16 cellular contexts compared by ENCODE assay signal in genomic region chr2:134220525-134220924, GRCh38. TPM values are rescaled to one million over a fixed set of nuclear protein-coding genes. Genes with fewer than 3 reads are reported as not detected.
DNase-seq lines count a peak whose midpoint lies in the region; ATAC-seq lines count a peak whose summit lies in the region.
"Had no signal": no experiment of that assay in that cellular context is flagged by ENCODE, and none has a peak within 500 bp of the region (broad histone marks: within the 10 kb centered on the region; RNA-seq: fewer than 3 reads in every experiment).

No MANE protein-coding gene starts in this region.

- H3K27me3 ChIP-seq in subcutaneous abdominal adipose tissue (ENCODE audit: control insufficient read depth in 5 of 5, insufficient read depth in 4 of 5, low read length in 5 of 5): no peaks in the 10 kb centered on the region

- intact Hi-C loops in Right ventricle myocardium superior (cut with DNase I): no loop called here
- intact Hi-C loops in activated T-helper 1 cell treated with anti-CD3 and anti-CD28 coated beads, Interleukin-12 subunit alpha, Interleukin-12 subunit beta, Interleukin-2, Interleukin-4 antibody, amounts not matched to agents 30 ng/mL and 10 ng/mL and 1 ng/mL, durations not matched to agents 14 hours and 24 hours and 36 hours (cut with micrococcal nuclease): no loop called here

- H3K4me1 Mint-ChIP-seq in activated naive CD4-positive, alpha-beta T cell treated with anti-CD3 and anti-CD28 coated beads, Interleukin-2, amount 50 U/mL, for 24 hours: peaks cover 81% of the 10 kb centered on the region
- H3K4me1 Mint-ChIP-seq in activated naive CD4-positive, alpha-beta T cell treated with anti-CD3 and anti-CD28 coated beads, Interleukin-2, amount 10 ng/mL, durations not matched to agents 7 days and 5 days: peaks cover 49% of the 10 kb centered on the region
- peaks cover 45% of the 10 kb centered on the region for H3K4me1 Mint-ChIP-seq in activated T-helper 1 cell treated with anti-CD3 and anti-CD28 coated beads, Interleukin-12 subunit alpha, Interleukin-12 subunit beta, Interleukin-2, Interleukin-4 antibody, amounts not matched to agents 30 ng/mL and 10 ng/mL and 1 ng/mL, durations not matched to agents 14 hours and 24 hours and 36 hours (ENCODE audit: low read depth)

- peak overlapping the region; percentile 24 for H3K27ac ChIP-seq in subcutaneous abdominal adipose tissue (ENCODE audit: low read depth, low read length)
- H3K27ac ChIP-seq: epithelial cell of prostate had no signal

- DNase-seq in activated naive CD4-positive, alpha-beta T cell treated with anti-CD3 and anti-CD28 coated beads, Interleukin-2, amount 10 ng/mL, durations not matched to agents 7 days and 5 days: no peak
- peak; percentile 38 for DNase-seq in NOMO-1 treated with dmso at 0.1 percent for 144 hours (lab: John Stamatoyannopoulos, UW; ENCODE audit: unreplicated experiment)
- DNase-seq in Right ventricle myocardium superior: no peak
- DNase-seq in NCI-H187 treated with DMSO at 0.1 percent for 48 hours (lab: John Stamatoyannopoulos, UW): no peak
- no peak for DNase-seq in activated T-helper 1 cell treated with anti-CD3 and anti-CD28 coated beads, Interleukin-12 subunit alpha, Interleukin-12 subunit beta, Interleukin-2, Interleukin-4 antibody, amounts not matched to agents 30 ng/mL and 10 ng/mL and 1 ng/mL, durations not matched to agents 14 hours and 24 hours and 36 hours (ENCODE audit: low spot score)
- DNase-seq: activated CD4-positive, alpha-beta T cell treated with anti-CD3 and anti-CD28 coated beads, Interleukin-2, amount 50 U/mL, for 4 hours; head of caudate nucleus; NCI-H187; nucleus accumbens; trophoblast cell had no signal

- H3K4me3 ChIP-seq in subcutaneous abdominal adipose tissue (ENCODE audit: low read depth in 1 of 5, low read length in 5 of 5): no peak overlapping the region

- peak overlapping the region; percentile 20 for H3K4me3 Mint-ChIP-seq in activated naive CD4-positive, alpha-beta T cell treated with anti-CD3 and anti-CD28 coated beads, Interleukin-2, amount 50 U/mL, for 24 hours
- H3K4me3 Mint-ChIP-seq in activated naive CD4-positive, alpha-beta T cell treated with anti-CD3 and anti-CD28 coated beads, Interleukin-2, amount 10 ng/mL, durations not matched to agents 7 days and 5 days: no peak overlapping the region
- H3K4me3 Mint-ChIP-seq in activated T-helper 1 cell treated with anti-CD3 and anti-CD28 coated beads, Interleukin-12 subunit alpha, Interleukin-12 subunit beta, Interleukin-2, Interleukin-4 antibody, amounts not matched to agents 30 ng/mL and 10 ng/mL and 1 ng/mL, durations not matched to agents 14 hours and 24 hours and 36 hours: no peak overlapping the region
- H3K4me3 Mint-ChIP-seq: central memory CD8-positive, alpha-beta T cell; T-helper 1 cell treated with Interleukin-12 subunit alpha and Interleukin-12 subunit beta and Interleukin-4 antibody, amounts not matched to agents 30 μg/mL and 1 μg/mL, for 36 hours had no signal

- CTCF ChIA-PET in activated naive CD4-positive, alpha-beta T cell treated with anti-CD3 and anti-CD28 coated beads, Interleukin-2, amount 10 ng/mL, durations not matched to agents 7 days and 5 days (lab: Charles Lee): interaction anchor here (1.2 kb wide), 1 partner anchor 10 kb away, joined by 4 read pairs; no protein-coding TSS in a partner anchor

- H3K36me3 ChIP-seq in subcutaneous abdominal adipose tissue (ENCODE audit: control insufficient read depth in 5 of 5, insufficient read depth in 5 of 5, low read length in 5 of 5): no peaks in the 10 kb centered on the region

- H3K9me3 ChIP-seq in subcutaneous abdominal adipose tissue (ENCODE audit: control insufficient read depth in 5 of 5, low read length in 5 of 5): no peaks in the 10 kb centered on the region

- H3K9ac ChIP-seq in subcutaneous abdominal adipose tissue (ENCODE audit: low read length in 5 of 5): no peak overlapping the region

- peaks cover 0 to 21% (median 9%) of the 10 kb centered on the region in 5 donors for H3K4me1 ChIP-seq in subcutaneous abdominal adipose tissue (ENCODE audit: control insufficient read depth in 5 of 5, insufficient read depth in 5 of 5, low read length in 5 of 5)

- H3K27ac Mint-ChIP-seq in activated naive CD4-positive, alpha-beta T cell treated with anti-CD3 and anti-CD28 coated beads, Interleukin-2, amount 50 U/mL, for 24 hours: peak overlapping the region; percentile 77
- H3K27ac Mint-ChIP-seq in activated naive CD4-positive, alpha-beta T cell treated with anti-CD3 and anti-CD28 coated beads, Interleukin-2, amount 10 ng/mL, durations not matched to agents 7 days and 5 days: no peak overlapping the region
- no peak overlapping the region for H3K27ac Mint-ChIP-seq in activated T-helper 1 cell treated with anti-CD3 and anti-CD28 coated beads, Interleukin-12 subunit alpha, Interleukin-12 subunit beta, Interleukin-2, Interleukin-4 antibody, amounts not matched to agents 30 ng/mL and 10 ng/mL and 1 ng/mL, durations not matched to agents 14 hours and 24 hours and 36 hours
- H3K27ac Mint-ChIP-seq: T-helper 1 cell treated with Interleukin-12 subunit alpha and Interleukin-12 subunit beta and Interleukin-4 antibody, amounts not matched to agents 30 μg/mL and 1 μg/mL, for 36 hours had no signal

- peak; percentile 45 for ATAC-seq in Right ventricle myocardium superior (ENCODE audit: poor library complexity)
- ATAC-seq in GM18909 (IDR thresholded peaks at IDR 0.05; ENCODE audit: poor library complexity, unreplicated experiment): no peak

- no peaks in the 10 kb centered on the region for H3K9me3 Mint-ChIP-seq in activated naive CD4-positive, alpha-beta T cell treated with anti-CD3 and anti-CD28 coated beads, Interleukin-2, amount 50 U/mL, for 24 hours
- no peaks in the 10 kb centered on the region for H3K9me3 Mint-ChIP-seq in activated naive CD4-positive, alpha-beta T cell treated with anti-CD3 and anti-CD28 coated beads, Interleukin-2, amount 10 ng/mL, durations not matched to agents 7 days and 5 days
- no peaks in the 10 kb centered on the region for H3K9me3 Mint-ChIP-seq in activated T-helper 1 cell treated with anti-CD3 and anti-CD28 coated beads, Interleukin-12 subunit alpha, Interleukin-12 subunit beta, Interleukin-2, Interleukin-4 antibody, amounts not matched to agents 30 ng/mL and 10 ng/mL and 1 ng/mL, durations not matched to agents 14 hours and 24 hours and 36 hours
- H3K9me3 Mint-ChIP-seq: central memory CD8-positive, alpha-beta T cell; T-helper 1 cell treated with Interleukin-12 subunit alpha and Interleukin-12 subunit beta and Interleukin-4 antibody, amounts not matched to agents 30 μg/mL and 1 μg/mL, for 36 hours had no signal

- H3K27me3 Mint-ChIP-seq in activated naive CD4-positive, alpha-beta T cell treated with anti-CD3 and anti-CD28 coated beads, Interleukin-2, amount 50 U/mL, for 24 hours: no peaks in the 10 kb centered on the region
- no peaks in the 10 kb centered on the region for H3K27me3 Mint-ChIP-seq in activated naive CD4-positive, alpha-beta T cell treated with anti-CD3 and anti-CD28 coated beads, Interleukin-2, amount 10 ng/mL, durations not matched to agents 7 days and 5 days
- H3K27me3 Mint-ChIP-seq in activated T-helper 1 cell treated with anti-CD3 and anti-CD28 coated beads, Interleukin-12 subunit alpha, Interleukin-12 subunit beta, Interleukin-2, Interleukin-4 antibody, amounts not matched to agents 30 ng/mL and 10 ng/mL and 1 ng/mL, durations not matched to agents 14 hours and 24 hours and 36 hours (ENCODE audit: insufficient read depth): peaks cover 9% of the 10 kb centered on the region
- H3K27me3 Mint-ChIP-seq: central memory CD8-positive, alpha-beta T cell had no signal

- H3K36me3 Mint-ChIP-seq in activated naive CD4-positive, alpha-beta T cell treated with anti-CD3 and anti-CD28 coated beads, Interleukin-2, amount 50 U/mL, for 24 hours: no peaks in the 10 kb centered on the region
- H3K36me3 Mint-ChIP-seq in activated naive CD4-positive, alpha-beta T cell treated with anti-CD3 and anti-CD28 coated beads, Interleukin-2, amount 10 ng/mL, durations not matched to agents 7 days and 5 days: peaks cover 5% of the 10 kb centered on the region
- no peaks in the 10 kb centered on the region for H3K36me3 Mint-ChIP-seq in activated T-helper 1 cell treated with anti-CD3 and anti-CD28 coated beads, Interleukin-12 subunit alpha, Interleukin-12 subunit beta, Interleukin-2, Interleukin-4 antibody, amounts not matched to agents 30 ng/mL and 10 ng/mL and 1 ng/mL, durations not matched to agents 14 hours and 24 hours and 36 hours (ENCODE audit: low read depth)

RNA-seq across cellular contexts. Expression of gene MGAT5, which starts 33.3 kb away (rescaled TPM):
- 82.8 TPM for total RNA-seq in Right ventricle myocardium superior
- 25.8 and 26.2 TPM in 2 replicates for total RNA-seq in activated T-helper 1 cell treated with anti-CD3 and anti-CD28 coated beads, Interleukin-12 subunit alpha, Interleukin-12 subunit beta, Interleukin-2, Interleukin-4 antibody, amounts not matched to agents 30 ng/mL and 10 ng/mL and 1 ng/mL, durations not matched to agents 14 hours and 24 hours and 36 hours
